Comparison of ENCODE assay signal across 17 cellular contexts in the genomic region with DNA sequence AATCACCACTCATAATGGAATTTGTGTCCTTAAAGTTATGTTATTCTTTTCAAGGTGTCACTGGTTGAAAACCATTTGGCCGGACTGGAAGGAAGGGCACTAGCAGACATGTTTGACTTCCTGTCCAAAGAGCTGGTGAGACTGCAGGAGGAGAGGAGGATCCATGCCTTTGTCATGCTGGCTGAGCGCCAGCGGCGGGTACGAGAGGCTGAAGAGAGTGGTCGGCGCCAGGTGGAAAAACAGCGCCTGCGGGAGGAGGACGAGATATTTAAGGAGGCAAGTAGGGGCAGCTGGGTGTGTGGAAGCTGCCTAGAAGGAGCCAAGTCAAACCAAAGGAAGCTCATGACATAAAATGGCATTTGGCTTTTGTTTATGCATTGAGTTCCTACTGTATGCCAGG. TPM values are rescaled to one million over a fixed set of nuclear protein-coding genes. Genes with fewer than 3 reads are reported as not detected.
DNase-seq lines count a peak whose midpoint lies in the region; ATAC-seq and TF ChIP-seq lines count a peak whose summit lies in the region.
"Had no signal": no experiment of that assay in that cellular context is flagged by ENCODE, and none has a peak within 500 bp of the region (broad histone marks: within the 10 kb centered on the region; RNA-seq: fewer than 3 reads in every experiment).

No MANE protein-coding gene starts in this region.

- DNase-seq in right cardiac atrium, result peak in 2 of 3 donors; percentile 33 to 45
- no peak for DNase-seq in right atrium auricular region (ENCODE audit: low spot score)
- DNase-seq in NCI-H2029 treated with DMSO at 0.1 percent for 48 hours (lab: John Stamatoyannopoulos, UW), result peak; percentile 21
- DNase-seq in SJCRH30, result peak; percentile 87 to 90
- DNase-seq in spleen, result no peak
- no peak for DNase-seq in NCI-H1048 (lab: John Stamatoyannopoulos, UW)
- no peak for DNase-seq in NCI-H1417 (lab: John Stamatoyannopoulos, UW)
- no peak for DNase-seq in iPS-NIHi11 (ENCODE audit: low spot score)
- DNase-seq: 8988T; CD8-positive, alpha-beta T cell; COR-L47; GM23248; HCEC 1CT had no signal

- H3K9me3 ChIP-seq in right cardiac atrium (ENCODE audit: control insufficient read depth, low read length) (no peaks in the 10 kb centered on the region), right atrium auricular region (no peaks in the 10 kb centered on the region), SJCRH30 (replicated peaks) (no peaks in the 10 kb centered on the region), spleen (no peaks in the 10 kb centered on the region)
- H3K9me3 ChIP-seq: BLaER1 treated with 17β-estradiol and CSF1 and Interleukin-3, amounts not matched to agents 10 nM and 100 nM had no signal

- no peaks in the 10 kb centered on the region for H3K4me1 ChIP-seq in right cardiac atrium (ENCODE audit: control insufficient read depth, insufficient read depth, low read length)
- H3K4me1 ChIP-seq in right atrium auricular region, result no peaks in the 10 kb centered on the region
- peaks cover 4% of the 10 kb centered on the region; the same call in 1 of the 2 replicates for H3K4me1 ChIP-seq in SJCRH30
- peaks cover 0 to 10% (median 4%) of the 10 kb centered on the region in 6 donors for H3K4me1 ChIP-seq in spleen

- 95% methylated on average over 10 of the region's 10 CpGs for WGBS in right cardiac atrium
- 86 to 93% (median 89%) methylated on average over 10 of the region's 10 CpGs for WGBS in spleen, 5 donors

- intact Hi-C loops in right cardiac atrium (cut with DNase I) (no loop called here), spleen (cut with DNase I; ENCODE audit: low total_unique reads) (no loop called here)

- no peak for ATAC-seq in right cardiac atrium
- ATAC-seq: CD8-positive, alpha-beta T cell had no signal

- no peaks in the 10 kb centered on the region for H3K27me3 ChIP-seq in right cardiac atrium (ENCODE audit: control insufficient read depth, insufficient read depth)
- H3K27me3 ChIP-seq in right atrium auricular region, result no peaks in the 10 kb centered on the region
- H3K27me3 ChIP-seq in SJCRH30, result no peaks in the 10 kb centered on the region
- H3K27me3 ChIP-seq in spleen (replicated peaks in 1 of 7), result no peaks in the 10 kb centered on the region
- H3K27me3 ChIP-seq: BLaER1 treated with 17β-estradiol and CSF1 and Interleukin-3, amounts not matched to agents 10 nM and 100 nM had no signal

- H3K27ac ChIP-seq in right cardiac atrium (ENCODE audit: low read length) (no peak overlapping the region), right atrium auricular region (no peak overlapping the region), SJCRH30 (peak overlapping the region; percentile 32), spleen (peak overlapping the region in 6 of 8 donors; percentile 5 to 57 (median 36))
- H3K27ac ChIP-seq: BLaER1 treated with 17β-estradiol and CSF1 and Interleukin-3, amounts not matched to agents 10 nM and 100 nM; GM23248 had no signal

- TF ChIP-seq POLR2A in spleen (IDR thresholded peaks at IDR 0.05), result no peak

- TF ChIP-seq CTCF in right atrium auricular region (IDR thresholded peaks at IDR 0.05) (no peak), spleen (IDR thresholded peaks at IDR 0.05 in 8 of 11, conservative IDR thresholded peaks at IDR 0.05 in 3 of 11) (no peak)

- H3K4me3 ChIP-seq in right cardiac atrium (ENCODE audit: low read length) (no peak overlapping the region), right atrium auricular region (no peak overlapping the region), SJCRH30 (peak overlapping the region; percentile 16), spleen (no peak overlapping the region)
- H3K4me3 ChIP-seq: BLaER1 treated with 17β-estradiol and CSF1 and Interleukin-3, amounts not matched to agents 10 nM and 100 nM; GM23248 had no signal

- H3K36me3 ChIP-seq in right atrium auricular region (no peaks in the 10 kb centered on the region), SJCRH30 (no peaks in the 10 kb centered on the region), spleen (no peaks in the 10 kb centered on the region)
- H3K36me3 ChIP-seq: BLaER1 treated with 17β-estradiol and CSF1 and Interleukin-3, amounts not matched to agents 10 nM and 100 nM had no signal

RNA-seq across cellular contexts. Expression of a gene that starts 38.0 kb away (rescaled TPM):
- total RNA-seq in right cardiac atrium, result under 1 TPM in 1 of 4 donors, not detected in 3; 0.18 TPM
- 0.07 TPM for polyA plus RNA-seq in right cardiac atrium
- under 1 TPM in 1 of 2 donors, not detected in 1; 0.82 TPM for total RNA-seq in right atrium auricular region
- not detected in 2 replicates for total RNA-seq in SJCRH30 (2014; rRNA removed; shearing (Covaris generic))
- 1 to 10 TPM in 2 of 7 donors, under 1 TPM in 4, not detected in 1; 0.42 to 1.1 (median 0.65) TPM for total RNA-seq in spleen
- polyA plus RNA-seq in spleen, result under 1 TPM; 0.26 to 0.64 (median 0.37) TPM
- total RNA-seq: A673, GM23248 had no signal
- polyA plus RNA-seq: AG04450 had no signal

RNA-seq across cellular contexts. Expression of a gene that starts 41.1 kb away (rescaled TPM):
- total RNA-seq in right cardiac atrium, result 1 to 10 TPM in 3 of 4 donors, under 1 TPM in 1; 0.80 to 1.7 (median 1.3) TPM
- 0.50 TPM for polyA plus RNA-seq in right cardiac atrium
- 1 to 10 TPM; 1.5 to 3.1 TPM for total RNA-seq in right atrium auricular region
- total RNA-seq in SJCRH30 (2014; rRNA removed; shearing (Covaris generic)), result 0.08 and 0.10 TPM in 2 replicates
- 100 to 1,000 TPM in 1 of 7 donors, 10 to 100 TPM in 6; 30.2 to 141 (median 68.2) TPM for total RNA-seq in spleen
- polyA plus RNA-seq in spleen, result 10 to 100 TPM; 11.0 to 33.7 (median 24.2) TPM
- total RNA-seq: CD8-positive, alpha-beta T cell; GM23248; HT-29 had no signal
- polyA plus RNA-seq: AG04450, GM23248 had no signal

Comparison
In these comparisons a context has a peak if more than half of its experiments do, and no peak if none do; other contexts are left out.
1. DNase-seq: peak in right cardiac atrium (2 of 3), NCI-H2029 treated with DMSO at 0.1 percent for 48 hours (single experiment) and SJCRH30 (2 of 2); none in right atrium auricular region (single experiment), spleen (single experiment), NCI-H1048 (single experiment), NCI-H1417 (0 of 3) and iPS-NIHi11 (single experiment).
2. H3K27ac ChIP-seq: peak in SJCRH30 (single experiment) and spleen (6 of 8); none in right cardiac atrium (single experiment) and right atrium auricular region (0 of 2).
3. RNA of a gene that starts 41.1 kb away (total RNA-seq): 30.2 to 141 TPM in spleen; 1.5 to 3.1 TPM in right atrium auricular region, 0.80 to 1.7 TPM in right cardiac atrium and 0.08 to 0.10 TPM in SJCRH30; every median in the first group is over 4 times any median in the second.